Comparison of ENCODE assay signal across 20 cellular contexts in genomic region chr15:89148126-89148525, GRCh38.
"Had no signal": no experiment of that assay in that cellular context is flagged by ENCODE, and none has a peak within 500 bp of the region (broad histone marks: within the 10 kb centered on the region; RNA-seq: fewer than 3 reads in every experiment).

No MANE protein-coding gene starts in this region.

- H3K27me3 ChIP-seq: hepatocyte, left lung, pancreas, right lobe of liver, tibial nerve, upper lobe of left lung had no signal

- H3K27me3 Mint-ChIP-seq: naive thymus-derived CD8-positive, alpha-beta T cell; stimulated activated naive B cell treated with anti-CD40 and anti-IgM and Interleukin-4, amounts not matched to agents 10 μg/mL and 1 μg/mL and 100 μg/mL, for 72 hours; stimulated activated naive CD8-positive, alpha-beta T cell treated with anti-CD3 and anti-CD28 coated beads, Interleukin-15, Interleukin-2, amounts not matched to agents 100 ng/mL and 50 ng/mL, for 24 hours had no signal

- H3K9me3 Mint-ChIP-seq: naive thymus-derived CD8-positive, alpha-beta T cell; nephron progenitor cell; stimulated activated naive B cell treated with anti-CD40 and anti-IgM and Interleukin-4, amounts not matched to agents 10 μg/mL and 1 μg/mL and 100 μg/mL, for 72 hours; stimulated activated naive CD8-positive, alpha-beta T cell treated with anti-CD3 and anti-CD28 coated beads, Interleukin-15, Interleukin-2, amounts not matched to agents 100 ng/mL and 50 ng/mL, for 24 hours had no signal

- FAIRE-seq: frontal cortex, pancreas, small intestine, urothelium cell line had no signal

- H3K9me3 ChIP-seq: left lung, lower lobe of right lung, pancreas, right lobe of liver, thoracic aorta, tibial nerve, upper lobe of left lung had no signal

- DNase-seq: cortex of kidney; effector CD4-positive, alpha-beta T cell; left cardiac atrium; left lung; lower lobe of right lung; naive thymus-derived CD8-positive, alpha-beta T cell; nephron progenitor cell; pancreas; right lobe of liver; small intestine; stimulated activated CD4-positive, alpha-beta T cell treated with anti-CD3 and anti-CD28 coated beads, Interleukin-15, amount 100 ng/mL, for 24 hours; stimulated activated CD4-positive, alpha-beta T cell treated with anti-CD3 and anti-CD28 coated beads, Interleukin-2, amount 100 ng/mL, for 48 hours; stimulated activated naive B cell treated with anti-CD40 and anti-IgM and Interleukin-4, amounts not matched to agents 10 μg/mL and 1 μg/mL and 100 μg/mL, for 72 hours; upper lobe of left lung had no signal

- H3K27ac Mint-ChIP-seq: nephron progenitor cell; stimulated activated naive B cell treated with anti-CD40 and anti-IgM and Interleukin-4, amounts not matched to agents 10 μg/mL and 1 μg/mL and 100 μg/mL, for 72 hours; stimulated activated naive CD8-positive, alpha-beta T cell treated with anti-CD3 and anti-CD28 coated beads, Interleukin-15, Interleukin-2, amounts not matched to agents 100 ng/mL and 50 ng/mL, for 24 hours had no signal

- H3K27ac ChIP-seq: hepatocyte, left lung, lower lobe of right lung, pancreas, right lobe of liver, thoracic aorta, tibial nerve had no signal

- ATAC-seq: left cardiac atrium; left lung; lower lobe of right lung; naive thymus-derived CD8-positive, alpha-beta T cell; pancreas; right lobe of liver; stimulated activated naive B cell treated with anti-CD40 and anti-IgM and Interleukin-4, amounts not matched to agents 10 μg/mL and 1 μg/mL and 100 μg/mL, for 72 hours had no signal

- H3K4me3 ChIP-seq: hepatocyte, left lung, lower lobe of right lung, pancreas, right lobe of liver, thoracic aorta, tibial nerve, upper lobe of left lung had no signal

- H3K4me3 Mint-ChIP-seq: naive thymus-derived CD8-positive, alpha-beta T cell; nephron progenitor cell; stimulated activated naive B cell treated with anti-CD40 and anti-IgM and Interleukin-4, amounts not matched to agents 10 μg/mL and 1 μg/mL and 100 μg/mL, for 72 hours; stimulated activated naive CD8-positive, alpha-beta T cell treated with anti-CD3 and anti-CD28 coated beads, Interleukin-15, Interleukin-2, amounts not matched to agents 100 ng/mL and 50 ng/mL, for 24 hours had no signal
